In genomic region chr12:71335668-71336257, GRCh38 we compare ENCODE assay signal across 20 cellular contexts.
A peak's percentile ranks its signal among the peaks of the same experiment; 100 is the strongest.
DNase-seq lines count a peak whose midpoint lies in the region; ATAC-seq, FAIRE-seq and TF ChIP-seq lines count a peak whose summit lies in the region.
"Had no signal": no experiment of that assay in that cellular context is flagged by ENCODE, and none has a peak within 500 bp of the region (broad histone marks: within the 10 kb centered on the region; RNA-seq: fewer than 3 reads in every experiment).

No MANE protein-coding gene starts in this region.

- H3K4me2 ChIP-seq in neural progenitor cell = no peak overlapping the region
- H3K4me2 ChIP-seq: A549 had no signal

- H3K27me3 Mint-ChIP-seq in neural progenitor cell (ENCODE audit: insufficient read depth, low read depth) = no peaks in the 10 kb centered on the region
- peaks cover 7% of the 10 kb centered on the region for H3K27me3 Mint-ChIP-seq in stimulated activated naive CD8-positive, alpha-beta T cell treated with anti-CD3 and anti-CD28 coated beads, Interleukin-15, amount 100 ng/mL, for 72 hours
- H3K27me3 Mint-ChIP-seq: CD4-positive, alpha-beta memory T cell had no signal

- H3K4me3 Mint-ChIP-seq in neural progenitor cell = no peak overlapping the region
- H3K4me3 Mint-ChIP-seq in stimulated activated naive CD8-positive, alpha-beta T cell treated with anti-CD3 and anti-CD28 coated beads, Interleukin-15, amount 100 ng/mL, for 72 hours = no peak overlapping the region
- H3K4me3 Mint-ChIP-seq: CD4-positive, alpha-beta memory T cell; HFFc6 had no signal

- TF ChIP-seq CTCF in bronchial epithelial cell (IDR thresholded peaks at IDR 0.05; ENCODE audit: insufficient read depth, low read length, severe bottlenecking) (no peak), fibroblast of mammary gland (conservative IDR thresholded peaks at IDR 0.05; ENCODE audit: control insufficient read depth, insufficient read depth, low read depth, low read length) (no peak), neural progenitor cell (IDR thresholded peaks at IDR 0.05) (no peak)

- H3K36me3 ChIP-seq in bronchial epithelial cell (ENCODE audit: control insufficient read depth, insufficient read depth, low read length) (no peaks in the 10 kb centered on the region), neural progenitor cell (no peaks in the 10 kb centered on the region)
- H3K36me3 ChIP-seq: HAP-1 had no signal

- no peaks in the 10 kb centered on the region for H3K4me1 ChIP-seq in neural progenitor cell
- H3K4me1 ChIP-seq: A549, Caco-2, HAP-1 had no signal

- H3K4me3 ChIP-seq in bronchial epithelial cell (ENCODE audit: low read depth, low read length) (no peak overlapping the region), fibroblast of mammary gland (ENCODE audit: control insufficient read depth, low read depth, low read length) (no peak overlapping the region), neural progenitor cell (no peak overlapping the region)
- H3K4me3 ChIP-seq: A549, HAP-1 had no signal

- H3K36me3 Mint-ChIP-seq in neural progenitor cell = no peaks in the 10 kb centered on the region
- H3K36me3 Mint-ChIP-seq: CD4-positive, alpha-beta memory T cell had no signal

- DNase-seq in bronchial epithelial cell (ENCODE audit: low read depth) (peak; percentile 8), fibroblast of mammary gland (ENCODE audit: low read depth) (peak; percentile 30), neural progenitor cell (ENCODE audit: low spot score) (no peak), COLO668 (lab: John Stamatoyannopoulos, UW; ENCODE audit: unreplicated experiment) (no peak)
- no peak for DNase-seq in stimulated activated naive CD8-positive, alpha-beta T cell treated with anti-CD3 and anti-CD28 coated beads, Interleukin-15, amount 100 ng/mL, for 72 hours
- no peak for DNase-seq in activated T-cell treated with anti-CD3 and anti-CD28 coated beads, Interleukin-2, amount 50 U/mL, for 48 hours
- DNase-seq: 8988T; ACHN; C1 segment of cervical spinal cord; Caco-2; CD4-positive, alpha-beta memory T cell; DMS153; DND-41; GOT3; HFFc6 had no signal

- H3F3A ChIP-seq in neural progenitor cell (ENCODE audit: low read depth) = no peaks in the 10 kb centered on the region

- no peaks in the 10 kb centered on the region for H3K4me1 Mint-ChIP-seq in neural progenitor cell
- no peaks in the 10 kb centered on the region for H3K4me1 Mint-ChIP-seq in stimulated activated naive CD8-positive, alpha-beta T cell treated with anti-CD3 and anti-CD28 coated beads, Interleukin-15, amount 100 ng/mL, for 72 hours
- H3K4me1 Mint-ChIP-seq: CD4-positive, alpha-beta memory T cell had no signal

- no peak overlapping the region for H3K27ac Mint-ChIP-seq in neural progenitor cell
- no peak overlapping the region for H3K27ac Mint-ChIP-seq in stimulated activated naive CD8-positive, alpha-beta T cell treated with anti-CD3 and anti-CD28 coated beads, Interleukin-15, amount 100 ng/mL, for 72 hours
- H3K27ac Mint-ChIP-seq: HFFc6 had no signal

- ATAC-seq in stimulated activated naive CD8-positive, alpha-beta T cell treated with anti-CD3 and anti-CD28 coated beads, Interleukin-15, amount 100 ng/mL, for 72 hours = no peak
- ATAC-seq: A549 had no signal

- H3K27ac ChIP-seq in neural progenitor cell = no peak overlapping the region
- H3K27ac ChIP-seq: A549 had no signal

- no peak for FAIRE-seq in bronchial epithelial cell (lab: Jason Lieb, UNC)
- FAIRE-seq: A549, G401.6, GM12892, H54 had no signal

- no peaks in the 10 kb centered on the region for H3K79me2 ChIP-seq in neural progenitor cell (ENCODE audit: low read depth)

- no peaks in the 10 kb centered on the region for H3K9me3 ChIP-seq in neural progenitor cell (ENCODE audit: low read depth)
- H3K9me3 ChIP-seq: A549, HAP-1 had no signal

- H2AFZ ChIP-seq in neural progenitor cell (replicated peaks) = peak overlapping the region; percentile 53

- H3K27me3 ChIP-seq in bronchial epithelial cell (ENCODE audit: control insufficient read depth, insufficient read depth, low read length) (no peaks in the 10 kb centered on the region), neural progenitor cell (no peaks in the 10 kb centered on the region)

- no peaks in the 10 kb centered on the region for H4K20me1 ChIP-seq in neural progenitor cell (ENCODE audit: low read depth)

- no peak overlapping the region for H3K9ac ChIP-seq in neural progenitor cell

- peaks cover 5% of the 10 kb centered on the region for H3K9me3 Mint-ChIP-seq in neural progenitor cell
- peaks cover 1 to 6% of the 10 kb centered on the region in 2 donors for H3K9me3 Mint-ChIP-seq in stimulated activated naive CD8-positive, alpha-beta T cell treated with anti-CD3 and anti-CD28 coated beads, Interleukin-15, amount 100 ng/mL, for 72 hours

Comparison
In these comparisons a context has a peak if more than half of its experiments do, and no peak if none do; other contexts are left out.
1. DNase-seq: peak in bronchial epithelial cell (single experiment) and fibroblast of mammary gland (single experiment); none in neural progenitor cell (single experiment), stimulated activated naive CD8-positive, alpha-beta T cell treated with anti-CD3 and anti-CD28 coated beads, Interleukin-15, amount 100 ng/mL, for 72 hours (0 of 2), COLO668 (single experiment) and activated T-cell treated with anti-CD3 and anti-CD28 coated beads, Interleukin-2, amount 50 U/mL, for 48 hours (0 of 2).